In genomic region chr11:17914957-17915356, GRCh38 we compare ENCODE assay signal across 26 cellular contexts.
"Had no signal": no experiment of that assay in that cellular context is flagged by ENCODE, and none has a peak within 500 bp of the region (broad histone marks: within the 10 kb centered on the region; RNA-seq: fewer than 3 reads in every experiment).

No MANE protein-coding gene starts in this region.

- H3K4me1 ChIP-seq: adrenal gland, body of pancreas, breast epithelium had no signal

- DNase-seq: activated B cell treated with CpG ODN at 0.5 μM for 24 hours; activated CD4-positive, alpha-beta T cell treated with anti-CD3 and anti-CD28 coated beads for 4 hours; activated CD4-positive, alpha-beta T cell treated with anti-CD3 and anti-CD28 coated beads, Interleukin-2, amount 10 ng/mL, durations not matched to agents 24 days and 14 days; activated CD4-positive, alpha-beta T cell treated with anti-CD3 and anti-CD28 coated beads, Interleukin-2, amount 50 U/mL, for 1 hour; activated CD4-positive, alpha-beta T cell treated with anti-CD3 and anti-CD28 coated beads, Interleukin-2, amount 50 U/mL, for 4 hours; activated CD4-positive, CD25-positive, alpha-beta regulatory T cell treated with anti-CD3 and anti-CD28 coated beads, Interleukin-2, amount 50 U/mL, for 72 hours; activated CD8-positive, alpha-beta memory T cell treated with anti-CD3 and anti-CD28 coated beads, Interleukin-2, amount 50 U/mL, for 4 hours; activated effector memory CD4-positive, alpha-beta T cell treated with anti-CD3 and anti-CD28 coated beads, Interleukin-2, amount 50 U/mL, for 16 hours; activated gamma-delta T cell treated with Interleukin-2 at 50 U/mL for 16 hours; activated naive CD4-positive, alpha-beta T cell; activated naive CD4-positive, alpha-beta T cell treated with anti-CD3 and anti-CD28 coated beads for 36 hours; activated naive CD4-positive, alpha-beta T cell treated with anti-CD3 and anti-CD28 coated beads, Interleukin-2, amount 50 U/mL, for 16 hours; activated T-cell treated with anti-CD3 and anti-CD28 coated beads for 4 hours; activated T-cell treated with anti-CD3 and anti-CD28 coated beads, Interleukin-2, amount 50 U/mL, for 1 hour; activated T-cell treated with anti-CD3 and anti-CD28 coated beads, Interleukin-2, amount 50 U/mL, for 4 hours; adrenal gland; amniotic stem cell; aorta; body of pancreas; brain microvascular endothelial cell; central memory CD4-positive, alpha-beta T cell; T-helper 9 cell had no signal

- H3K27me3 ChIP-seq: adrenal gland, body of pancreas, brain microvascular endothelial cell, breast epithelium had no signal

- H3K36me3 ChIP-seq: adrenal gland, brain microvascular endothelial cell, breast epithelium had no signal

- H3K27ac ChIP-seq: adrenal gland, body of pancreas, brain microvascular endothelial cell, breast epithelium, VCaP had no signal

- H3K9me3 ChIP-seq: adrenal gland, body of pancreas, breast epithelium had no signal

- ATAC-seq: body of pancreas had no signal

- H3K4me3 ChIP-seq: adrenal gland, body of pancreas, breast epithelium had no signal

- FAIRE-seq: astrocyte, TTC549 had no signal
